ENCODE assay signal across 23 cellular contexts in genomic region chr12:106721931-106722330, GRCh38.
"Had no signal": no experiment of that assay in that cellular context is flagged by ENCODE, and none has a peak within 500 bp of the region (broad histone marks: within the 10 kb centered on the region; RNA-seq: fewer than 3 reads in every experiment).

No MANE protein-coding gene starts in this region.

- DNase-seq: activated CD4-positive, alpha-beta memory T cell treated with anti-CD3 and anti-CD28 coated beads, Interleukin-2, amount 10 ng/mL, durations not matched to agents 7 days and 5 days; activated CD4-positive, alpha-beta T cell treated with anti-CD3 and anti-CD28 coated beads for 1 hour; activated CD4-positive, alpha-beta T cell treated with anti-CD3 and anti-CD28 coated beads, Interleukin-2, amount 10 ng/mL, durations not matched to agents 7 days and 5 days; activated gamma-delta T cell treated with Interleukin-2 at 50 U/mL for 16 hours; activated naive CD4-positive, alpha-beta T cell treated with anti-CD3 and anti-CD28 coated beads, Interleukin-2, amount 50 U/mL, for 16 hours; activated naive CD8-positive, alpha-beta T cell treated with anti-CD3 and anti-CD28 coated beads, Interleukin-2, amount 50 U/mL, for 24 hours; activated T-cell treated with anti-CD3 and anti-CD28 coated beads, Interleukin-2, amount 50 U/mL, for 4 hours; amygdala; central memory CD4-positive, alpha-beta T cell; esophagus squamous epithelium; left ventricle myocardium superior; pancreas; sigmoid colon; small intestine; stimulated activated CD4-positive, alpha-beta T cell treated with anti-CD3 and anti-CD28 coated beads, Interleukin-1b, Interleukin-23, amount 100 ng/mL, for 48 hours; stimulated activated CD4-positive, alpha-beta T cell treated with anti-CD3 and anti-CD28 coated beads, Interleukin-4, amount 100 ng/mL, for 4 hours; stimulated activated CD8-positive, alpha-beta memory T cell treated with anti-CD3 and anti-CD28 coated beads, Interleukin-4, amount 100 ng/mL, for 48 hours; stimulated activated naive CD8-positive, alpha-beta T cell treated with anti-CD3 and anti-CD28 coated beads, Interleukin-15, amount 100 ng/mL, for 72 hours; substantia nigra; T-helper 2 cell; tibial artery; upper lobe of right lung had no signal

- H3K4me3 ChIP-seq: esophagus squamous epithelium, pancreas, prostate gland, sigmoid colon, tibial artery, upper lobe of right lung had no signal
